In the genomic region with DNA sequence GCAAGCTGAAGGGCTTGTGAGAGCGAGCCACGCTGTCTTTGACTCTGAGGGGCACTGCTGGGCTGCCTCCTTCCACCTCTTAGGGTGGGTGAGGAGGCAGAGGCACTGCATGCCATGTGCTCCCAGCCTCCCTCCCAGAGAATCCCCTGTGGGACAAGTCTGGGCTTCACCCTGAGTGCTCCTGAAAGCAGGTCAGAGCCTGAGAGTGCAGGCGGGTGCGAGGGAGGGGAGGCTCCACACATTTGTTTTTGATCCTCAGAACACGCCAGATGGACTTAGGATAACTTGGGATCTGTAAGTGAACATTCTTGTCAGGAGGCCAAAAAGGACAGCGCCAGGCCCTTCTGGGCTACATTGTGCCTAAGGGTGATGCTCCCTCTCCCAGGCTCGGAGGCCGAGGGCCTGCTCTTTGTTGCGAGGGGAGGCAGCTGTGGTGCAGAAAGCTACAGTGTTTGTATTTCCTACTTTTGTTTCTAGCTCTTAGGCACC, we compare ENCODE assay signal across 8 cellular contexts.
DNase-seq lines count a peak whose midpoint lies in the region; ATAC-seq and TF ChIP-seq lines count a peak whose summit lies in the region.

No MANE protein-coding gene starts in this region.

- POLR2A ChIA-PET in GM10248 (lab: Yijun Ruan, JAX), result no interaction called here

- CTCF ChIA-PET in GM10248 (lab: Yijun Ruan, JAX), result no interaction called here

- peak overlapping the region; percentile 14 for H3K4me3 ChIP-seq in SJCRH30

- no peaks in the 10 kb centered on the region for H3K36me3 ChIP-seq in SJCRH30

- no peak for TF ChIP-seq CTCF in GM10248 (IDR thresholded peaks at IDR 0.05; ENCODE audit: control extremely low read depth, extremely low read depth, low read depth, missing control alignments)

- peak; percentile 95 for DNase-seq in DMS79 (lab: John Stamatoyannopoulos, UW)
- peak; percentile 72 to 82 for DNase-seq in SJCRH30
- peak; percentile 64 for DNase-seq in foreskin melanocyte
- DNase-seq in pulmonary artery endothelial cell (ENCODE audit: low read depth, low spot score), result peak; percentile 87
- DNase-seq in GM10248 (ENCODE audit: extremely low spot score), result no peak

- peaks cover 16% of the 10 kb centered on the region for H3K4me1 ChIP-seq in SJCRH30

- ATAC-seq in HG03520 (IDR thresholded peaks at IDR 0.05; ENCODE audit: unreplicated experiment) (no peak), GM19035 (IDR thresholded peaks at IDR 0.05; ENCODE audit: unreplicated experiment) (no peak), GM21529 (IDR thresholded peaks at IDR 0.05; ENCODE audit: unreplicated experiment) (no peak)

- no peaks in the 10 kb centered on the region for H3K9me3 ChIP-seq in SJCRH30 (replicated peaks)

- no peaks in the 10 kb centered on the region for H3K27me3 ChIP-seq in SJCRH30

- peak overlapping the region; percentile 73 for H3K27ac ChIP-seq in SJCRH30
